ENCODE assay signal across 8 cellular contexts in the genomic region with DNA sequence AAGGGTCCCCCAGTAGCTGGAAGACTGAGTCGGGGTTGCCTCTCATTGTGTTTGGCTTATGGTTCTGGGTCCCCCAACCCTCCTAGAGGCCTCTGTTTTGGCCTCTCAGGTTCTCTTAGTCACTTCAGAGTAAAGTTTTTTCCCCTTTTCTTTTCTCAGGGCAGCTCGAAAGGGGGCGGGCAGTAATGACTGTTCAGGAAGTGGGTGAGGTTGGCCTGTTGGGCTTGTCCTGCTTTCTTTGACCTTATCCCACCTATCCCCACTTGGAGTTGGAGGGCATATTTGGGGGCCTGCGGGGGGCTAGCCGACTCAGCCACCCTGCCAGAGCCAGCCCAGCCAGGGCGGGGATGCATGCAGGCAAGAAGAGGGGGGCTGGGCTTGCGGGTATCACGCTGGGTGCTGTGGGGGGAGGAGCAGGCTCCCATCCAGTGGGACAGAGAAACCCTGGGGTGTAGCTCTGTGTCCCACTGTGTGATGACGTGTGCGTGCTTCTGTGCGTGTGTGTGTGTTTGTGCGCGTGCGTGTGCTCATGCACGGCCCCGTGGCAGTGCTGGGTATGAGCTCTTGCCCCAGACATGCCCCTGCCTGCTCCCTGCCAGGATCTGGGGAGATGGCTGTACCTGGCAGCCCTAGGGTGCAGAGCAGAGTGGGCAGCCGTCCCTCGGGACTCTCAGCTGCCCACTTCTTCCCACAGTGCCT. TPM values are rescaled to one million over a fixed set of nuclear protein-coding genes. Genes with fewer than 3 reads are reported as not detected.
DNase-seq lines count a peak whose midpoint lies in the region; ATAC-seq and TF ChIP-seq lines count a peak whose summit lies in the region.

No MANE protein-coding gene starts in this region.

- peak overlapping the region; percentile 96 for H3K27ac ChIP-seq in naive thymus-derived CD4-positive, alpha-beta T cell (ENCODE audit: low read depth, low read length)
- H3K27ac ChIP-seq in testis: peak overlapping the region; percentile 91

- CTCF ChIA-PET in Calu3 (lab: Charles Lee): interaction anchor here (0.6 to 2.0 kb wide), 3 partner anchors 24 to 31 kb away, joined by 3 to 8 read pairs (median 3); no protein-coding TSS in a partner anchor
- CTCF ChIA-PET in naive thymus-derived CD4-positive, alpha-beta T cell (lab: Charles Lee): interaction anchor here (1.1 to 2.2 kb wide), 5 partner anchors 9 to 161 kb away, joined by 3 to 17 read pairs (median 4); no protein-coding TSS in a partner anchor

- 44 to 60% methylated on average over 6 to 18 of the region's 18 CpGs for WGBS in testis, 2 donors

- DNase-seq in Calu3 (peak; percentile 35), LHCN-M2 (ENCODE audit: low read depth) (peak; percentile 87), testis (peak; percentile 50), DMS153 (lab: John Stamatoyannopoulos, UW) (no peak)
- DNase-seq in activated CD4-positive, alpha-beta T cell treated with anti-CD3 and anti-CD28 coated beads, Interleukin-2, amount 50 U/mL, for 1 hour: peak; percentile 63
- peak; percentile 50 to 91 (median 64) for DNase-seq in naive thymus-derived CD4-positive, alpha-beta T cell

- intact Hi-C loops in Calu3 (cut with micrococcal nuclease; ENCODE audit: unreplicated experiment): no loop called here
- intact Hi-C loops in naive thymus-derived CD4-positive, alpha-beta T cell (cut with micrococcal nuclease): no loop called here
- intact Hi-C loops in testis (cut with DNase I; ENCODE audit: low total_unique reads): no loop called here

- H3K9me3 Mint-ChIP-seq in Calu3 (ENCODE audit: low read depth, unreplicated experiment): no peaks in the 10 kb centered on the region
- no peaks in the 10 kb centered on the region for H3K9me3 Mint-ChIP-seq in naive thymus-derived CD4-positive, alpha-beta T cell

- H3K36me3 ChIP-seq in endocrine pancreas (ENCODE audit: control insufficient read depth, insufficient read depth, low read length) (no peaks in the 10 kb centered on the region), testis (ENCODE audit: low read depth, missing control alignments) (no peaks in the 10 kb centered on the region)
- H3K36me3 ChIP-seq in naive thymus-derived CD4-positive, alpha-beta T cell (ENCODE audit: control insufficient read depth in 2 of 3, insufficient read depth in 3 of 3, low read length in 3 of 3): peaks cover 0 to 35% (median 0%) of the 10 kb centered on the region in 3 experiments

- no peaks in the 10 kb centered on the region for H3K9me3 ChIP-seq in endocrine pancreas (ENCODE audit: control insufficient read depth, low read length)
- H3K9me3 ChIP-seq in naive thymus-derived CD4-positive, alpha-beta T cell (ENCODE audit: control insufficient read depth in 2 of 3, low read length in 3 of 3): no peaks in the 10 kb centered on the region
- H3K9me3 ChIP-seq in testis: no peaks in the 10 kb centered on the region

- no TSS peak for BruUV-seq in Calu3 (replicated peaks; lab: Mats Ljungman, UMichigan)

- peaks cover 13% of the 10 kb centered on the region for H3K36me3 Mint-ChIP-seq in Calu3 (ENCODE audit: insufficient read depth, unreplicated experiment)
- H3K36me3 Mint-ChIP-seq in naive thymus-derived CD4-positive, alpha-beta T cell: peaks cover 0 to 15% (median 6%) of the 10 kb centered on the region in 5 donors

- ATAC-seq in naive thymus-derived CD4-positive, alpha-beta T cell: peak; percentile 14
- no peak for ATAC-seq in HG02610 (IDR thresholded peaks at IDR 0.05; ENCODE audit: unreplicated experiment)

- POLR2A ChIA-PET in naive thymus-derived CD4-positive, alpha-beta T cell (lab: Charles Lee): interaction anchor here (0.5 to 3.2 kb wide), 12 partner anchors 10 to 194 kb away, joined by 3 to 47 read pairs (median 4); a partner anchor contains a TSS

- no peak overlapping the region for H3K27ac Mint-ChIP-seq in Calu3 (ENCODE audit: unreplicated experiment)
- peak overlapping the region in 4 of 9 donors; percentile 98 to 99 (median 99) for H3K27ac Mint-ChIP-seq in naive thymus-derived CD4-positive, alpha-beta T cell

- TF ChIP-seq CTCF in Calu3 (IDR thresholded peaks at IDR 0.05; ENCODE audit: unreplicated experiment) (no peak), testis (IDR thresholded peaks at IDR 0.05) (no peak)

- TF ChIP-seq POLR2A in testis (IDR thresholded peaks at IDR 0.05): no peak

- no peaks in the 10 kb centered on the region for H3K27me3 Mint-ChIP-seq in Calu3 (ENCODE audit: unreplicated experiment)
- no peaks in the 10 kb centered on the region for H3K27me3 Mint-ChIP-seq in naive thymus-derived CD4-positive, alpha-beta T cell

- no peak overlapping the region for H3K4me3 Mint-ChIP-seq in Calu3 (ENCODE audit: low read depth, unreplicated experiment)
- H3K4me3 Mint-ChIP-seq in naive thymus-derived CD4-positive, alpha-beta T cell: peak overlapping the region in 1 of 10 donors; percentile 94

- peak overlapping the region; percentile 94 for H3K9ac ChIP-seq in endocrine pancreas (ENCODE audit: control insufficient read depth, insufficient read depth, low read length)

- H3K4me1 Mint-ChIP-seq in Calu3 (ENCODE audit: low read depth, unreplicated experiment): peaks cover 6% of the 10 kb centered on the region
- H3K4me1 Mint-ChIP-seq in naive thymus-derived CD4-positive, alpha-beta T cell: peaks cover 18 to 42% (median 35%) of the 10 kb centered on the region in 7 donors

- H3K4me3 ChIP-seq in endocrine pancreas (ENCODE audit: control insufficient read depth, insufficient read depth, low read length): peak overlapping the region; percentile 57
- H3K4me3 ChIP-seq in naive thymus-derived CD4-positive, alpha-beta T cell (ENCODE audit: low read length): peak overlapping the region; percentile 84
- peak overlapping the region in 1 of 2 donors; percentile 84 for H3K4me3 ChIP-seq in testis

- H3K4me1 ChIP-seq in endocrine pancreas (ENCODE audit: control insufficient read depth, insufficient read depth, low read length) (peaks cover 4% of the 10 kb centered on the region), testis (peaks cover 19% of the 10 kb centered on the region)
- H3K4me1 ChIP-seq in naive thymus-derived CD4-positive, alpha-beta T cell (ENCODE audit: control insufficient read depth in 2 of 2, insufficient read depth in 2 of 2, low read length in 2 of 2): peaks cover 23 to 29% of the 10 kb centered on the region in 2 donors

- H3K27me3 ChIP-seq in endocrine pancreas (ENCODE audit: control insufficient read depth, insufficient read depth, low read length): no peaks in the 10 kb centered on the region
- H3K27me3 ChIP-seq in naive thymus-derived CD4-positive, alpha-beta T cell (ENCODE audit: control insufficient read depth in 2 of 2, insufficient read depth in 2 of 2, low read length in 2 of 2): no peaks in the 10 kb centered on the region
- no peaks in the 10 kb centered on the region for H3K27me3 ChIP-seq in testis

RNA-seq across cellular contexts. Expression of a gene that starts 1.4 kb away (rescaled TPM):
- total RNA-seq in Calu3 (2022) (72.6 and 75.5 TPM in 2 replicates), LHCN-M2 (2014; rRNA removed) (28.6 and 30.5 TPM in 2 replicates), testis (100 to 1,000 TPM; 163 to 181 TPM)
- 34.6 TPM for polyA plus RNA-seq in LHCN-M2 (2012)
- total RNA-seq in naive thymus-derived CD4-positive, alpha-beta T cell: 100 to 1,000 TPM in 3 of 5 experiments, 10 to 100 TPM in 2; 90.4 to 134 (median 102) TPM
- polyA plus RNA-seq in naive thymus-derived CD4-positive, alpha-beta T cell: 1 to 10 TPM; 1.5 to 2.6 TPM
- 95.6 TPM for polyA plus RNA-seq in testis (ENCODE audit: insufficient read depth, low read depth, low replicate concordance)

RNA-seq across cellular contexts. Expression of a gene that starts 15.6 kb away (rescaled TPM):
- total RNA-seq in Calu3 (2022): 100 and 124 TPM in 2 replicates
- 49.1 and 56.2 TPM in 2 replicates for total RNA-seq in LHCN-M2 (2014; rRNA removed)
- polyA plus RNA-seq in LHCN-M2 (2012): 46.3 TPM
- total RNA-seq in naive thymus-derived CD4-positive, alpha-beta T cell: 100 to 1,000 TPM in 1 of 5 experiments, 10 to 100 TPM in 4; 42.5 to 105 (median 51.8) TPM
- polyA plus RNA-seq in naive thymus-derived CD4-positive, alpha-beta T cell: 10 to 100 TPM in 1 of 2 donors, 1 to 10 TPM in 1; 2.8 to 10.8 TPM
- 100 to 1,000 TPM in 1 of 2 donors, 10 to 100 TPM in 1; 85.4 to 120 TPM for total RNA-seq in testis
- 59.6 TPM for polyA plus RNA-seq in testis (ENCODE audit: insufficient read depth, low read depth, low replicate concordance)

RNA-seq across cellular contexts. Expression of a gene that starts 28.1 kb away (rescaled TPM):
- total RNA-seq in Calu3 (2022) (58.8 and 60.6 TPM in 2 replicates), LHCN-M2 (2014; rRNA removed) (32.5 and 33.7 TPM in 2 replicates), testis (10 to 100 TPM; 54.3 to 64.3 TPM)
- polyA plus RNA-seq in LHCN-M2 (2012): 42.0 TPM
- total RNA-seq in naive thymus-derived CD4-positive, alpha-beta T cell: 10 to 100 TPM; 19.6 to 52.0 (median 33.0) TPM
- polyA plus RNA-seq in naive thymus-derived CD4-positive, alpha-beta T cell: 10 to 100 TPM; 11.4 to 19.6 TPM
- polyA plus RNA-seq in testis (ENCODE audit: insufficient read depth, low read depth, low replicate concordance): 98.1 TPM

RNA-seq across cellular contexts. Expression of a gene that starts 31.4 kb away (rescaled TPM):
- 1.7 and 2.4 TPM in 2 replicates for total RNA-seq in Calu3 (2022)
- 2.2 and 2.3 TPM in 2 replicates for total RNA-seq in LHCN-M2 (2014; rRNA removed)
- polyA plus RNA-seq in LHCN-M2 (2012): 1.8 TPM
- under 1 TPM in 4 of 5 experiments, not detected in 1; 0.32 to 0.68 (median 0.38) TPM for total RNA-seq in naive thymus-derived CD4-positive, alpha-beta T cell
- polyA plus RNA-seq in naive thymus-derived CD4-positive, alpha-beta T cell: under 1 TPM; 0.48 to 0.61 TPM
- 10 to 100 TPM; 16.8 to 18.3 TPM for total RNA-seq in testis
- polyA plus RNA-seq in testis (ENCODE audit: insufficient read depth, low read depth, low replicate concordance): 37.4 TPM

RNA-seq across cellular contexts. Expression of a gene that starts 31.9 kb away (rescaled TPM):
- total RNA-seq in Calu3 (2022) (68.3 and 72.4 TPM in 2 replicates), LHCN-M2 (2014; rRNA removed) (85.3 and 99.0 TPM in 2 replicates), testis (10 to 100 TPM; 50.7 to 66.7 TPM)
- polyA plus RNA-seq in LHCN-M2 (2012): 74.2 TPM
- total RNA-seq in naive thymus-derived CD4-positive, alpha-beta T cell: 10 to 100 TPM; 11.7 to 36.9 (median 16.9) TPM
- polyA plus RNA-seq in naive thymus-derived CD4-positive, alpha-beta T cell: 10 to 100 TPM; 52.6 to 73.4 TPM
- polyA plus RNA-seq in testis (ENCODE audit: insufficient read depth, low read depth, low replicate concordance): 45.1 TPM
